ENCODE assay signal across 8 cellular contexts in the genomic region with DNA sequence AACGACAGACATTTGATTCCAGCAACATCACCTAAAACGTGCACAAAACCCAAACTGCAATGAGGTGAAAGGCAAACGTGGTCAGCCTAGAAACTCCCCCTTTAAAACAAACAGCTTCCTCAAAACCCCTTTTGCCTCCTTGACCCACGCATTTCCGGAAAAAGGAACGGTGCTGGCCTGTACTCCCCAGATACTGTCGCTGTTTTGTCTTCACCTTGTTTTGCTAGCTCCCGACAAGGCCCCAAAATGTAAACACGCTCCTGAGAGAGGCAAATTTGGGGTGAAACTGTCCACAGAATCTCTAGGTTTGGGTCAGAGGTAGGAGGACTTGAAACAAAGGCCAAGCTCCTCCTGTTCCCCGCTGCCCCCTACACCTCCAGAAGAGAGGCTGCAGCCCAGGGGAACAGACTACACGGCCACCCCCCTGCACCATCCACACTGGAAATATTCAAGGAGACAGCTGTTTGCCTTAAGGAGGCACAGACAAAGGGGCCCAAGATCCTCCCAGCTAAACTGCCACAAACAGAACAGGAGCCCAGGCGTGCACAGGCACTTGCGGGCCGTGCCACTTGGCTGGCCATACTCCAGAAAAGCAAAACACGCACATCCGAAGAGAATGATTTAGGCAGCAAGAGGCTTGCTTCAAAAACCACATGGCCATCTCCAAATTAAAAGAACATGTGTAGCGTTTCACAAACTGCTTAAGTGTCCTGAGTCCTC.
DNase-seq lines count a peak whose midpoint lies in the region; ATAC-seq and TF ChIP-seq lines count a peak whose summit lies in the region.

No MANE protein-coding gene starts in this region.

- peak overlapping the region; percentile 82 for H3K4me3 Mint-ChIP-seq in T-helper 1 cell treated with Interleukin-12 subunit alpha and Interleukin-12 subunit beta and Interleukin-4 antibody, amounts not matched to agents 30 μg/mL and 1 μg/mL, for 36 hours

- peak; percentile 12 for ATAC-seq in left colon
- no peak for ATAC-seq in GM18868 (IDR thresholded peaks at IDR 0.05; ENCODE audit: unreplicated experiment)
- ATAC-seq in GM18870 (IDR thresholded peaks at IDR 0.05; ENCODE audit: unreplicated experiment) = no peak

- peak overlapping the region; percentile 13 for H3K27ac Mint-ChIP-seq in T-helper 1 cell treated with Interleukin-12 subunit alpha and Interleukin-12 subunit beta and Interleukin-4 antibody, amounts not matched to agents 30 μg/mL and 1 μg/mL, for 36 hours

- H3K9me3 ChIP-seq in suprapubic skin = no peaks in the 10 kb centered on the region

- H3K36me3 Mint-ChIP-seq in T-helper 1 cell treated with Interleukin-12 subunit alpha and Interleukin-12 subunit beta and Interleukin-4 antibody, amounts not matched to agents 30 μg/mL and 1 μg/mL, for 36 hours (ENCODE audit: low read depth) = peaks cover 6% of the 10 kb centered on the region

- DNase-seq in T-helper 1 cell = no peak
- DNase-seq in NCI-H2171 treated with DMSO at 0.1 percent for 48 hours (lab: John Stamatoyannopoulos, UW) = peak; percentile 66
- DNase-seq in brain microvascular endothelial cell = no peak
- peak in 1 of 2 donors; percentile 34 for DNase-seq in left colon
- no peak for DNase-seq in suprapubic skin (ENCODE audit: low spot score in 2 of 2)

- H3K4me1 ChIP-seq in suprapubic skin = peaks cover 47% of the 10 kb centered on the region

- H3K4me3 ChIP-seq in brain microvascular endothelial cell (ENCODE audit: low read depth, low read length) (peak overlapping the region; percentile 64), suprapubic skin (peak overlapping the region; percentile 63)

- no peaks in the 10 kb centered on the region for H3K9me3 Mint-ChIP-seq in T-helper 1 cell treated with Interleukin-12 subunit alpha and Interleukin-12 subunit beta and Interleukin-4 antibody, amounts not matched to agents 30 μg/mL and 1 μg/mL, for 36 hours

- intact Hi-C loops in left colon (cut with DNase I, micrococcal nuclease) = no loop called here

- H3K27me3 ChIP-seq in brain microvascular endothelial cell (replicated peaks) (no peaks in the 10 kb centered on the region), suprapubic skin (no peaks in the 10 kb centered on the region)

- TF ChIP-seq POLR2A in suprapubic skin (IDR thresholded peaks at IDR 0.05) = no peak

- H3K36me3 ChIP-seq in brain microvascular endothelial cell (replicated peaks) (no peaks in the 10 kb centered on the region), suprapubic skin (no peaks in the 10 kb centered on the region)

- H3K4me1 Mint-ChIP-seq in T-helper 1 cell treated with Interleukin-12 subunit alpha and Interleukin-12 subunit beta and Interleukin-4 antibody, amounts not matched to agents 30 μg/mL and 1 μg/mL, for 36 hours (ENCODE audit: low read depth) = peaks cover 26% of the 10 kb centered on the region

- H3K27me3 Mint-ChIP-seq in T-helper 1 cell treated with Interleukin-12 subunit alpha and Interleukin-12 subunit beta and Interleukin-4 antibody, amounts not matched to agents 30 μg/mL and 1 μg/mL, for 36 hours (ENCODE audit: low read depth) = no peaks in the 10 kb centered on the region

- TF ChIP-seq CTCF in brain microvascular endothelial cell (IDR thresholded peaks at IDR 0.05; ENCODE audit: low read depth, low read length, missing control alignments) (peak; percentile 38), suprapubic skin (IDR thresholded peaks at IDR 0.05) (no peak)

- TF ChIP-seq EP300 in suprapubic skin (IDR thresholded peaks at IDR 0.05) = no peak

- H3K27ac ChIP-seq in brain microvascular endothelial cell (no peak overlapping the region), suprapubic skin (peak overlapping the region; percentile 73)

- in situ Hi-C loops in brain microvascular endothelial cell (cut with HindIII; ENCODE audit: low pct_ligation_motif_present, low sequenced_read_pairs) = no loop called here

- 22% methylated on average over 17 of the region's 17 CpGs for WGBS in suprapubic skin
